1 cellular context compared by ENCODE assay signal in genomic region chr2:3493610-3493997, GRCh38.
TF ChIP-seq lines count a peak whose summit lies in the region.

No MANE protein-coding gene starts in this region.

TF ChIP-seq in GM23338, 12 proteins besides CTCF, POLR2A, EP300 and RAD21 (continued from another document):
- no peak for TF ChIP-seq ZNF462 (CRISPR knock-in tag; IDR thresholded peaks at IDR 0.05)
TF ChIP-seq in GM23338: peak in this region for 0.
